ENCODE assay signal across 1 cellular context in the genomic region with DNA sequence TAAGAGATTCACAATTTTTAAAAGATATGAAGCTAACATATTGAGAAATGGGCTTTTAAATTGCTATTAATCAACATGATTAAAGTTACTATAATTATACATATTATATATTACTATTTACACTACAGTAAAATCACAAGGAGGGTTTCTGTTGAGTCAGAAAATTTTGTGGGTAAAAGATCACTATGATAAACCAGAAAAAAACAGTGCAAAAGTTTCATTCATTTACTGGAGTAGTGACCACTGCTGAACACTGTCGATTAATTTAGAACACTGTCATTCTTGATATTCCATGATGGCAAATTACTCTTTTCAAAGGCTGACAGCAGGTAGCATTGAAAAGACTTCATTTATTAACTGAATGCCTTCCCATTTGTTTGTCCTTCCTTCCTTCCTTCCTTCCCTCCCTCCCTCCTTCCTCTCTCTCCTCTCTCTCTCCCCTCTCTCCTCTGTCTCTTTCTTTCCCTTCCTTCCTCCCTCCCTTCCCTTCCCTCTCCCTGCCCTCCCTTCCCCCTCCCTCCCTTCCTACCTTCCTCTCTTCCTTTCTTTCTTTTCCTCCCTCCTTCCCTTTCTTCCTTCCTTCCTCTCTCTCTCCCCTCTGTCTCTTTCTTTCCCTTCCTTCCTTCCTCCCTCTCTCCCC.
TF ChIP-seq lines count a peak whose summit lies in the region.

No MANE protein-coding gene starts in this region.

TF ChIP-seq in HepG2, 621 proteins besides CTCF, POLR2A, EP300 and RAD21:
- TF ChIP-seq HNRNPK (IDR thresholded peaks at IDR 0.05; ENCODE audit: low read depth, low read length, poor library complexity, severe bottlenecking) (peak; percentile 49), PCBP2 (optimal IDR thresholded peaks at IDR 0.05; ENCODE audit: low read depth, low read length, poor library complexity, severe bottlenecking) (peak; percentile 69), ZNF432 (CRISPR knock-in tag; IDR thresholded peaks at IDR 0.05; ENCODE audit: borderline replicate concordance) (no peak)
